8 cellular contexts compared by ENCODE assay signal in the genomic region with DNA sequence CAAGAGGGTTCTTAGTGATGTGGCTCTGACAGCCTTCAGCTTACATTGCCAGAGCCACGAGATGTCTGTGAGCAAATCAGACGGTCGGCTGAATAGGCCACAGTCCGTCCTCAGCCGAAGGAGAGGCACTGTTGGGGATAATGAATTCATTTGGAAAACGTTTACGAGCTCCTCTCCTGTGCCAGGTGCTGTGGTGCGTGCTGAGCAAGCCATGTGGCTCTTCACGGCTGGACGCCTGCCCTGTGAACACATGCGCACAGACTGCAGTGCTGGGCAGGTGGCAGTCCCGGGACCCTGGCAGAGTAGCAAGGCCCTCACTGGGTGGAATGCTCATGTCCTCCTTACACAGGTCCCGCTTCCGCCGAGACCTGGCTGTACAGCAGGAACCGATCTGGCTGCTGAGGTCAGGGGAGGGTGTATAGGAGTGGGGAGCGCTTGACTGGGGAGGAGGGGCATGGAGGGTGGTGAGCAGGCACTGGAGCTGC. TPM values are rescaled to one million over a fixed set of nuclear protein-coding genes. Genes with fewer than 3 reads are reported as not detected.
A peak's percentile ranks its signal among the peaks of the same experiment; 100 is the strongest.
DNase-seq lines count a peak whose midpoint lies in the region; ATAC-seq and TF ChIP-seq lines count a peak whose summit lies in the region.

No MANE protein-coding gene starts in this region.

- no peak overlapping the region for H3K4me3 ChIP-seq in ascending aorta
- no peak overlapping the region for H3K4me3 ChIP-seq in foreskin fibroblast (ENCODE audit: low read depth in 1 of 2, low read length in 2 of 2)

- in situ Hi-C loops in Caki2 (cut with HindIII; ENCODE audit: low pct_unique_long_range_greater_than_20kb, low sequenced_read_pairs) = no loop called here

- H3K36me3 ChIP-seq in ascending aorta = no peaks in the 10 kb centered on the region

- intact Hi-C loops in ascending aorta (cut with DNase I) = no loop called here

- ATAC-seq in HG02885 (IDR thresholded peaks at IDR 0.05; ENCODE audit: poor library complexity, unreplicated experiment) = no peak

- DNase-seq in Caki2 (ENCODE audit: low read depth) (peak; percentile 29), NCI-H146 (lab: John Stamatoyannopoulos, UW) (peak; percentile 55), ascending aorta (ENCODE audit: low spot score in 2 of 2) (no peak), myocyte (ENCODE audit: low read depth) (peak; percentile 51), ureter (ENCODE audit: low spot score) (no peak), AG20443 (ENCODE audit: low spot score) (no peak), foreskin fibroblast (no peak)

- no peaks in the 10 kb centered on the region for H3K9me3 ChIP-seq in ascending aorta

- peak overlapping the region; percentile 69 to 74 for H3K27ac ChIP-seq in ascending aorta

- TF ChIP-seq CTCF in ascending aorta (IDR thresholded peaks at IDR 0.05) (no peak), foreskin fibroblast (IDR thresholded peaks at IDR 0.05; ENCODE audit: low read depth, low read length) (no peak)

- H3K4me1 ChIP-seq in ascending aorta = peaks cover 0 to 16% of the 10 kb centered on the region in 2 donors

- no peaks in the 10 kb centered on the region for H3K27me3 ChIP-seq in ascending aorta

RNA-seq across cellular contexts. Expression of a gene that starts 6.8 kb away (rescaled TPM):
- total RNA-seq in Caki2 (2014; rRNA removed; shearing (Covaris generic); ENCODE audit: low replicate concordance) = 15.0 and 29.6 TPM in 2 replicates
- total RNA-seq in ascending aorta = 87.8 TPM
- 15.9 and 21.8 TPM in 2 replicates for total RNA-seq in myocyte
- polyA plus RNA-seq in myocyte (2012) = 27.4 TPM
- 32.6 TPM for total RNA-seq in ureter

RNA-seq across cellular contexts. Expression of a gene that starts 31.2 kb away (rescaled TPM):
- 34.8 and 37.7 TPM in 2 replicates for total RNA-seq in Caki2 (2014; rRNA removed; shearing (Covaris generic); ENCODE audit: low replicate concordance)
- 27.5 TPM for total RNA-seq in ascending aorta
- 32.9 and 34.9 TPM in 2 replicates for total RNA-seq in myocyte
- 27.5 TPM for polyA plus RNA-seq in myocyte (2012)
- 13.0 TPM for total RNA-seq in ureter

Comparison
In these comparisons a context has a peak if more than half of its experiments do, and no peak if none do; other contexts are left out.
1. DNase-seq: peak in Caki2 (single experiment), NCI-H146 (single experiment) and myocyte (single experiment); none in ascending aorta (0 of 2), ureter (single experiment), AG20443 (single experiment) and foreskin fibroblast (0 of 2).